In genomic region chr19:39412100-39412866, GRCh38 we compare ENCODE assay signal across 1 cellular context.
TF ChIP-seq lines count a peak whose summit lies in the region.

Gene PLEKHG2, plus strand, starts transcription at chr19:39412669. Its CDS starts 1,418 bp downstream, at chr19:39414087.

TF ChIP-seq in HepG2, 621 proteins besides CTCF, POLR2A, EP300 and RAD21 (continued from another document and continues in another):
- TF ChIP-seq, protein P1, sequence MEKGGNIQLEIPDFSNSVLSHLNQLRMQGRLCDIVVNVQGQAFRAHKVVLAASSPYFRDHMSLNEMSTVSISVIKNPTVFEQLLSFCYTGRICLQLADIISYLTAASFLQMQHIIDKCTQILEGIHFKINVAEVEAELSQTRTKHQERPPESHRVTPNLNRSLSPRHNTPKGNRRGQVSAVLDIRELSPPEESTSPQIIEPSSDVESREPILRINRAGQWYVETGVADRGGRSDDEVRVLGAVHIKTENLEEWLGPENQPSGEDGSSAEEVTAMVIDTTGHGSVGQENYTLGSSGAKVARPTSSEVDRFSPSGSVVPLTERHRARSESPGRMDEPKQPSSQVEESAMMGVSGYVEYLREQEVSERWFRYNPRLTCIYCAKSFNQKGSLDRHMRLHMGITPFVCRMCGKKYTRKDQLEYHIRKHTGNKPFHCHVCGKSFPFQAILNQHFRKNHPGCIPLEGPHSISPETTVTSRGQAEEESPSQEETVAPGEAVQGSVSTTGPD (CRISPR knock-in tag; IDR thresholded peaks at IDR 0.05) = no peak
- TF ChIP-seq RCOR2 (CRISPR knock-in tag; IDR thresholded peaks at IDR 0.05) = peak; percentile 83; the same call in 1 of the 2 replicates
- TF ChIP-seq ZNF615 (CRISPR knock-in tag; IDR thresholded peaks at IDR 0.05; ENCODE audit: borderline replicate concordance) = no peak
- no peak for TF ChIP-seq SP1 (IDR thresholded peaks at IDR 0.05)
- peak; percentile 68 for TF ChIP-seq SP1 (CRISPR knock-in tag; IDR thresholded peaks at IDR 0.05)
- no peak for TF ChIP-seq NCOA1 (CRISPR knock-in tag; IDR thresholded peaks at IDR 0.05)
- no peak for TF ChIP-seq ZSCAN22 (CRISPR knock-in tag; IDR thresholded peaks at IDR 0.05)
- no peak for TF ChIP-seq ZBTB8A (CRISPR knock-in tag; IDR thresholded peaks at IDR 0.05; ENCODE audit: borderline replicate concordance, low read depth)
- TF ChIP-seq ZNF580 (CRISPR knock-in tag; IDR thresholded peaks at IDR 0.05; ENCODE audit: borderline replicate concordance, low read depth) = peak; percentile 77; the same call in 1 of the 2 replicates
- TF ChIP-seq KAT2B (IDR thresholded peaks at IDR 0.05; ENCODE audit: borderline replicate concordance, low read depth, low read length) = no peak
- TF ChIP-seq IKZF5 (CRISPR knock-in tag; IDR thresholded peaks at IDR 0.05) = peak; percentile 84; the same call in 1 of the 2 replicates
- 0 out of 2 replicates have a peak, but pooled peaks have one; percentile 41 for TF ChIP-seq RFXAP (CRISPR knock-in tag; IDR thresholded peaks at IDR 0.05; ENCODE audit: borderline replicate concordance)
- TF ChIP-seq ZNF564 (CRISPR knock-in tag; IDR thresholded peaks at IDR 0.05) = no peak
- TF ChIP-seq, protein P2, sequence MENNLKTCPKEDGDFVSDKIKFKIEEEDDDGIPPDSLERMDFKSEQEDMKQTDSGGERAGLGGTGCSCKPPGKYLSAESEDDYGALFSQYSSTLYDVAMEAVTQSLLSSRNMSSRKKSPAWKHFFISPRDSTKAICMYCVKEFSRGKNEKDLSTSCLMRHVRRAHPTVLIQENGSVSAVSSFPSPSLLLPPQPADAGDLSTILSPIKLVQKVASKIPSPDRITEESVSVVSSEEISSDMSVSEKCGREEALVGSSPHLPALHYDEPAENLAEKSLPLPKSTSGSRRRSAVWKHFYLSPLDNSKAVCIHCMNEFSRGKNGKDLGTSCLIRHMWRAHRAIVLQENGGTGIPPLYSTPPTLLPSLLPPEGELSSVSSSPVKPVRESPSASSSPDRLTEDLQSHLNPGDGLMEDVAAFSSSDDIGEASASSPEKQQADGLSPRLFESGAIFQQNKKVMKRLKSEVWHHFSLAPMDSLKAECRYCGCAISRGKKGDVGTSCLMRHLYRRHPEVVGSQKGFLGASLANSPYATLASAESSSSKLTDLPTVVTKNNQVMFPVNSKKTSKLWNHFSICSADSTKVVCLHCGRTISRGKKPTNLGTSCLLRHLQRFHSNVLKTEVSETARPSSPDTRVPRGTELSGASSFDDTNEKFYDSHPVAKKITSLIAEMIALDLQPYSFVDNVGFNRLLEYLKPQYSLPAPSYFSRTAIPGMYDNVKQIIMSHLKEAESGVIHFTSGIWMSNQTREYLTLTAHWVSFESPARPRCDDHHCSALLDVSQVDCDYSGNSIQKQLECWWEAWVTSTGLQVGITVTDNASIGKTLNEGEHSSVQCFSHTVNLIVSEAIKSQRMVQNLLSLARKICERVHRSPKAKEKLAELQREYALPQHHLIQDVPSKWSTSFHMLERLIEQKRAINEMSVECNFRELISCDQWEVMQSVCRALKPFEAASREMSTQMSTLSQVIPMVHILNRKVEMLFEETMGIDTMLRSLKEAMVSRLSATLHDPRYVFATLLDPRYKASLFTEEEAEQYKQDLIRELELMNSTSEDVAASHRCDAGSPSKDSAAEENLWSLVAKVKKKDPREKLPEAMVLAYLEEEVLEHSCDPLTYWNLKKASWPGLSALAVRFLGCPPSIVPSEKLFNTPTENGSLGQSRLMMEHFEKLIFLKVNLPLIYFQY (CRISPR knock-in tag; IDR thresholded peaks at IDR 0.05; ENCODE audit: borderline replicate concordance) = no peak
- TF ChIP-seq, protein P3, sequence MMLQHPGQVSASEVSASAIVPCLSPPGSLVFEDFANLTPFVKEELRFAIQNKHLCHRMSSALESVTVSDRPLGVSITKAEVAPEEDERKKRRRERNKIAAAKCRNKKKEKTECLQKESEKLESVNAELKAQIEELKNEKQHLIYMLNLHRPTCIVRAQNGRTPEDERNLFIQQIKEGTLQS (CRISPR knock-in tag; IDR thresholded peaks at IDR 0.05) = peak; percentile 45
- no peak for TF ChIP-seq GZF1 (CRISPR knock-in tag; IDR thresholded peaks at IDR 0.05)
- no peak for TF ChIP-seq ZIK1 (CRISPR knock-in tag; IDR thresholded peaks at IDR 0.05; ENCODE audit: borderline replicate concordance, low read depth)
- TF ChIP-seq SMAD3 (CRISPR knock-in tag; IDR thresholded peaks at IDR 0.05) = peak; percentile 91
- TF ChIP-seq SCMH1 (CRISPR knock-in tag; IDR thresholded peaks at IDR 0.05; ENCODE audit: borderline replicate concordance) = no peak
- TF ChIP-seq ZNF619 (CRISPR knock-in tag; IDR thresholded peaks at IDR 0.05) = no peak
- TF ChIP-seq STAT5B (CRISPR knock-in tag; IDR thresholded peaks at IDR 0.05) = no peak
- 0 out of 2 replicates have a peak, but pooled peaks have one; percentile 12 for TF ChIP-seq ZBTB40 (IDR thresholded peaks at IDR 0.05)
- TF ChIP-seq ZBTB40 (CRISPR knock-in tag; IDR thresholded peaks at IDR 0.05) = no peak
- no peak; the same call in 1 of the 2 replicates for TF ChIP-seq ZSCAN21 (CRISPR knock-in tag; IDR thresholded peaks at IDR 0.05; ENCODE audit: borderline replicate concordance)
- TF ChIP-seq ZUFSP (CRISPR knock-in tag; IDR thresholded peaks at IDR 0.05; ENCODE audit: borderline replicate concordance) = no peak
- peak; percentile 87 for TF ChIP-seq MAZ (IDR thresholded peaks at IDR 0.05; ENCODE audit: borderline replicate concordance, low read depth, low read length)
- no peak; the same call in 1 of the 2 replicates for TF ChIP-seq MAZ (CRISPR knock-in tag; IDR thresholded peaks at IDR 0.05; ENCODE audit: low read depth)
- TF ChIP-seq ZNF30 (CRISPR knock-in tag; IDR thresholded peaks at IDR 0.05) = no peak
- peak; percentile 66 for TF ChIP-seq RXRB (CRISPR knock-in tag; IDR thresholded peaks at IDR 0.05; ENCODE audit: borderline replicate concordance)
- no peak for TF ChIP-seq NCOA5 (CRISPR knock-in tag; IDR thresholded peaks at IDR 0.05)
- no peak for TF ChIP-seq DR1 (CRISPR knock-in tag; IDR thresholded peaks at IDR 0.05)
- peak; percentile 56 for TF ChIP-seq MED1 (CRISPR knock-in tag; IDR thresholded peaks at IDR 0.05)
- TF ChIP-seq ZNF232 (CRISPR knock-in tag; IDR thresholded peaks at IDR 0.05; ENCODE audit: borderline replicate concordance) = peak; percentile 41; the same call in 1 of the 2 replicates
- TF ChIP-seq, protein P4, sequence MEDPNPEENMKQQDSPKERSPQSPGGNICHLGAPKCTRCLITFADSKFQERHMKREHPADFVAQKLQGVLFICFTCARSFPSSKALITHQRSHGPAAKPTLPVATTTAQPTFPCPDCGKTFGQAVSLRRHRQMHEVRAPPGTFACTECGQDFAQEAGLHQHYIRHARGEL (CRISPR knock-in tag; IDR thresholded peaks at IDR 0.05) = no peak
- TF ChIP-seq SYNCRIP (IDR thresholded peaks at IDR 0.05; ENCODE audit: insufficient read depth, low read depth, low read length) = no peak
- TF ChIP-seq ZNF296 (CRISPR knock-in tag; conservative IDR thresholded peaks at IDR 0.05) = no peak
- peak; percentile 98 for TF ChIP-seq ZNF652 (CRISPR knock-in tag; IDR thresholded peaks at IDR 0.05; ENCODE audit: borderline replicate concordance, low read depth)
- TF ChIP-seq ZNF33A (CRISPR knock-in tag; IDR thresholded peaks at IDR 0.05; ENCODE audit: borderline replicate concordance) = 0 out of 2 replicates have a peak, but pooled peaks have one; percentile 26
- TF ChIP-seq ZNF430 (CRISPR knock-in tag; IDR thresholded peaks at IDR 0.05) = 0 out of 2 replicates have a peak, but pooled peaks have one; percentile 14
- TF ChIP-seq ZNF224 (CRISPR knock-in tag; IDR thresholded peaks at IDR 0.05) = no peak
- peak; percentile 65 for TF ChIP-seq GABPA (IDR thresholded peaks at IDR 0.05; ENCODE audit: low read depth, low read length)
- peak; percentile 84 for TF ChIP-seq GABPA (CRISPR knock-in tag; IDR thresholded peaks at IDR 0.05; ENCODE audit: low read depth)
- no peak for TF ChIP-seq ZNF20 (CRISPR knock-in tag; IDR thresholded peaks at IDR 0.05)
- TF ChIP-seq, protein P5, sequence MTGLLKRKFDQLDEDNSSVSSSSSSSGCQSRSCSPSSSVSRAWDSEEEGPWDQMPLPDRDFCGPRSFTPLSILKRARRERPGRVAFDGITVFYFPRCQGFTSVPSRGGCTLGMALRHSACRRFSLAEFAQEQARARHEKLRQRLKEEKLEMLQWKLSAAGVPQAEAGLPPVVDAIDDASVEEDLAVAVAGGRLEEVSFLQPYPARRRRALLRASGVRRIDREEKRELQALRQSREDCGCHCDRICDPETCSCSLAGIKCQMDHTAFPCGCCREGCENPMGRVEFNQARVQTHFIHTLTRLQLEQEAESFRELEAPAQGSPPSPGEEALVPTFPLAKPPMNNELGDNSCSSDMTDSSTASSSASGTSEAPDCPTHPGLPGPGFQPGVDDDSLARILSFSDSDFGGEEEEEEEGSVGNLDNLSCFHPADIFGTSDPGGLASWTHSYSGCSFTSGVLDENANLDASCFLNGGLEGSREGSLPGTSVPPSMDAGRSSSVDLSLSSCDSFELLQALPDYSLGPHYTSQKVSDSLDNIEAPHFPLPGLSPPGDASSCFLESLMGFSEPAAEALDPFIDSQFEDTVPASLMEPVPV (CRISPR knock-in tag; IDR thresholded peaks at IDR 0.05) = no peak; the same call in 1 of the 2 replicates
- TF ChIP-seq HMG20B (CRISPR knock-in tag; conservative IDR thresholded peaks at IDR 0.05) = 0 out of 2 replicates have a peak, but pooled peaks have one; percentile 42
- TF ChIP-seq ZNF841 (CRISPR knock-in tag; IDR thresholded peaks at IDR 0.05; ENCODE audit: borderline replicate concordance) = no peak
- peak; percentile 61 for TF ChIP-seq ISL2 (CRISPR knock-in tag; IDR thresholded peaks at IDR 0.05)
